Comparison of ENCODE assay signal across 13 cellular contexts in the genomic region with DNA sequence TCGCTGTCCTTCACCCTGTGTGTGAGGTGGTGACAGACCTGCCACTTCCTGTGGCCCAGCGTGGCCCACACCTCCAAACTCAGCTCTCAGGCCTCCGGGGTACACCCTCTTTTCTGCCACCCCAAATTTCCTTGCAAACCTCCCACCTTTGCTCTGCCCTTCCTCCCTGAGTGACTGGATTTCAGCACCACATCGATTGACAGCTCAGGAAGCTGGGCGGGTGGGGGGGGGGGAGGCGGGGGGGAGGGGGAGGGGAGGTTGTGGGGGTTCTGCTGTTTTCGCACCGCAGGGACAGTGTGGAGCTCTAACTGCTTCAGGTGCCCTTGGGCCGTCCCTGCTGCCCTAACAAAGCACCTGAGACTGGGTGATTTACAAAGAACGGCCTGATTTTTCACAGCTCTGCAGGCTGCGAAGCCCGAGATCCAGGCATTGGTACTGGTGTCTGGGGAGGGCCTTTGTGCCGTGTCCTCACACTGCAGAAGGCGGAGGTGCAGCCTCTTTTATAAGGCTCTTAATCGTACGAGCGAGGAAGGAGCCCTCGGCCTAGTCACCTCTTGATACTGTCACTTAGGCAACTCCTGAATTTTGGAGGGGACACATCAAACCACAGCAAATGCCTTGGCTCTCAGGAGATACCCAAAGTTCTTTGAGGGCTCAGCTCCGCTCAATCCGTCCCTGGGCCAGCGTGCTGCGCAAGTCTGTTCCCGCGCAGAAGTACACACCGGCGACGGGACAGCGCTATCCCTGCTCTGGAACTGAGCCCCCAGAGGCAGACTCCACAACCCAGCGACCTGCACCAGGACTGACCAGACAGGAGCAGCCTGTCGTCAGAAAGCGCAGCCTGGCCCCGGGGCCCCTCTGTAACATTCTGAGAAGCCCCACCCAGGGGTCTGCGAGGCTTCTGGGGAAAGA. TPM values are rescaled to one million over a fixed set of nuclear protein-coding genes. Genes with fewer than 3 reads are reported as not detected.
A peak's percentile ranks its signal among the peaks of the same experiment; 100 is the strongest.
DNase-seq lines count a peak whose midpoint lies in the region; ATAC-seq, FAIRE-seq and TF ChIP-seq lines count a peak whose summit lies in the region.
"Had no signal": no experiment of that assay in that cellular context is flagged by ENCODE, and none has a peak within 500 bp of the region (broad histone marks: within the 10 kb centered on the region; RNA-seq: fewer than 3 reads in every experiment).

No MANE protein-coding gene starts in this region.

- no peak overlapping the region for H3K4ac ChIP-seq in trophoblast cell (ENCODE audit: low read depth, low read length)

- DNase-seq in Right ventricle myocardium inferior (ENCODE audit: missing footprints) (peak; percentile 63), right atrium auricular region (ENCODE audit: low spot score) (no peak), Karpas-422 (peak; percentile 49), GM12878 (ENCODE audit: low read depth, low spot score) (no peak), trophoblast cell (no peak), sigmoid colon (no peak)
- DNase-seq: AML-193; kidney glomerular epithelial cell; stimulated activated CD4-positive, alpha-beta T cell treated with anti-CD3 and anti-CD28 coated beads, Interleukin-4, amount 100 ng/mL, for 4 hours had no signal

- no TSS peak for BruUV-seq in GM12878 (replicated peaks; lab: Mats Ljungman, UMichigan)

- ATAC-seq in Right ventricle myocardium inferior: no peak
- no peak for ATAC-seq in GM12878
- ATAC-seq in HG02678 (IDR thresholded peaks at IDR 0.05; ENCODE audit: unreplicated experiment): no peak
- no peak for ATAC-seq in GM18511 (IDR thresholded peaks at IDR 0.05; ENCODE audit: unreplicated experiment)

- no peak overlapping the region for H4K8ac ChIP-seq in trophoblast cell (ENCODE audit: low read depth, low read length)

- H3K4me1 ChIP-seq in right atrium auricular region (peaks cover 0 to 22% of the 10 kb centered on the region in 2 donors), Karpas-422 (ENCODE audit: low read length) (peaks cover 36% of the 10 kb centered on the region), GM12878 (ENCODE audit: control insufficient read depth, insufficient read depth, low read length) (peaks cover 28% of the 10 kb centered on the region), trophoblast cell (ENCODE audit: control insufficient read depth in 1 of 2, insufficient read depth in 2 of 2, low read length in 2 of 2) (peaks cover 12 to 22% of the 10 kb centered on the region in 2 experiments), sigmoid colon (peaks cover 0 to 28% (median 21%) of the 10 kb centered on the region in 4 donors)

- H3K27me3 ChIP-seq in right atrium auricular region: no peaks in the 10 kb centered on the region
- no peaks in the 10 kb centered on the region for H3K27me3 ChIP-seq in Karpas-422 (ENCODE audit: low read length)
- no peaks in the 10 kb centered on the region for H3K27me3 ChIP-seq in GM12878 (replicated peaks in 1 of 2; ENCODE audit: control insufficient read depth in 2 of 2, insufficient read depth in 2 of 2, low read length in 1 of 2)
- no peaks in the 10 kb centered on the region for H3K27me3 ChIP-seq in trophoblast cell (ENCODE audit: insufficient read depth, low read length)
- H3K27me3 ChIP-seq in sigmoid colon: no peaks in the 10 kb centered on the region
- H3K27me3 ChIP-seq: esophagus muscularis mucosa, heart right ventricle had no signal

- no peak overlapping the region for H2BK5ac ChIP-seq in trophoblast cell (ENCODE audit: low read depth, low read length, poor library complexity)

- H3K4me3 ChIP-seq in right atrium auricular region: no peak overlapping the region
- no peak overlapping the region for H3K4me3 ChIP-seq in Karpas-422 (ENCODE audit: low read length)
- no peak overlapping the region for H3K4me3 ChIP-seq in GM12878
- peak overlapping the region; percentile 16 for H3K4me3 ChIP-seq in trophoblast cell (ENCODE audit: low read depth, low read length)
- no peak overlapping the region for H3K4me3 ChIP-seq in sigmoid colon
- H3K4me3 ChIP-seq: esophagus muscularis mucosa, heart right ventricle had no signal

- intact Hi-C loops in Right ventricle myocardium inferior (cut with DNase I) (no loop called here), GM12878 (cut with micrococcal nuclease; ENCODE audit: unreplicated experiment) (no loop called here), sigmoid colon (cut with DNase I) (loop anchor here (5.0 kb wide), 1 partner anchor 255 kb away; no protein-coding TSS in a partner anchor)

- no peak overlapping the region for H2BK12ac ChIP-seq in trophoblast cell (ENCODE audit: low read length)

- no peak overlapping the region for H3K23ac ChIP-seq in trophoblast cell (ENCODE audit: low read length)

- H3K9me3 ChIP-seq in right atrium auricular region (no peaks in the 10 kb centered on the region), Karpas-422 (ENCODE audit: low read length) (no peaks in the 10 kb centered on the region), GM12878 (replicated peaks; ENCODE audit: control insufficient read depth, insufficient read depth, low read length) (no peaks in the 10 kb centered on the region), trophoblast cell (ENCODE audit: insufficient read depth, low read depth, low read length) (peaks cover 6% of the 10 kb centered on the region), sigmoid colon (no peaks in the 10 kb centered on the region)
- H3K9me3 ChIP-seq: esophagus muscularis mucosa, heart right ventricle had no signal

- H2AK5ac ChIP-seq in trophoblast cell (ENCODE audit: low read length): no peak overlapping the region

- POLR2A ChIA-PET in GM12878 (lab: Charles Lee): no interaction called here

- no peak overlapping the region for H3K4me2 ChIP-seq in Karpas-422 (ENCODE audit: low read depth, low read length, poor library complexity, severe bottlenecking)
- no peak overlapping the region for H3K4me2 ChIP-seq in GM12878 (ENCODE audit: control insufficient read depth, insufficient read depth)
- no peak overlapping the region for H3K4me2 ChIP-seq in trophoblast cell (ENCODE audit: low read length)

- TF ChIP-seq RAD21 in GM12878 (IDR thresholded peaks at IDR 0.05; ENCODE audit: insufficient read depth, low read depth, low read length): no peak

- H2AFZ ChIP-seq in Karpas-422 (ENCODE audit: low read length) (no peak overlapping the region), GM12878 (ENCODE audit: control insufficient read depth, low read depth, low read length) (no peak overlapping the region), trophoblast cell (ENCODE audit: insufficient read depth, low read length, poor library complexity) (no peak overlapping the region)

- H3K36me3 ChIP-seq in right atrium auricular region (no peaks in the 10 kb centered on the region), Karpas-422 (ENCODE audit: insufficient read depth, low read length) (no peaks in the 10 kb centered on the region), GM12878 (ENCODE audit: control insufficient read depth in 2 of 2, insufficient read depth in 2 of 2, low read length in 1 of 2) (peaks cover 0 to 2% of the 10 kb centered on the region in 2 experiments; a peak in 2 of 4 replicates), trophoblast cell (ENCODE audit: control insufficient read depth in 1 of 2, insufficient read depth in 2 of 2, low read length in 2 of 2) (peaks cover 11 to 14% of the 10 kb centered on the region in 2 experiments), sigmoid colon (peaks cover 0 to 9% (median 0%) of the 10 kb centered on the region in 4 donors)

- H4K20me1 ChIP-seq in Karpas-422 (ENCODE audit: insufficient read depth, low read depth, low read length) (peaks cover 11% of the 10 kb centered on the region; the same call in 1 of the 2 replicates), GM12878 (ENCODE audit: control insufficient read depth, insufficient read depth) (no peaks in the 10 kb centered on the region)

- H3K27ac ChIP-seq in right atrium auricular region: no peak overlapping the region
- H3K27ac ChIP-seq in Karpas-422 (ENCODE audit: low read length): no peak overlapping the region
- no peak overlapping the region for H3K27ac ChIP-seq in GM12878 (ENCODE audit: control insufficient read depth, insufficient read depth)
- no peak overlapping the region for H3K27ac ChIP-seq in trophoblast cell (ENCODE audit: low read depth, low read length)
- no peak overlapping the region for H3K27ac ChIP-seq in sigmoid colon
- H3K27ac ChIP-seq: esophagus muscularis mucosa, heart right ventricle had no signal

- no peaks in the 10 kb centered on the region for H3K9me2 ChIP-seq in Karpas-422 (replicated peaks; ENCODE audit: insufficient read depth, low read length)

- H3K79me1 ChIP-seq in trophoblast cell (ENCODE audit: low read length): peaks cover 8% of the 10 kb centered on the region

- TF ChIP-seq CTCF in right atrium auricular region (IDR thresholded peaks at IDR 0.05) (no peak), GM12878 (IDR thresholded peaks at IDR 0.05 in 2 of 3, conservative IDR thresholded peaks at IDR 0.05 in 1 of 3; ENCODE audit: control insufficient read depth in 2 of 3, extremely low read depth in 1 of 3, insufficient read depth in 1 of 3, low read depth in 3 of 3, low read length in 3 of 3) (no peak), sigmoid colon (IDR thresholded peaks at IDR 0.05) (no peak)

- SMC1A ChIA-PET in GM12878 (lab: Charles Lee; ENCODE audit: uncharacterized antibody, unreplicated experiment): interaction anchor here (0.9 to 1.7 kb wide), 2 partner anchors 14 to 99 kb away, joined by 4 to 5 read pairs; no protein-coding TSS in a partner anchor

- H2BK120ac ChIP-seq in trophoblast cell (ENCODE audit: insufficient read depth, low read length, poor library complexity): no peak overlapping the region

- no peak overlapping the region for H4K12ac ChIP-seq in trophoblast cell (ENCODE audit: low read depth, low read length)

- TF ChIP-seq EP300 in GM12878 (IDR thresholded peaks at IDR 0.05; ENCODE audit: borderline replicate concordance in 1 of 2, control insufficient read depth in 1 of 2, low read depth in 2 of 2, low read length in 2 of 2) (no peak), sigmoid colon (IDR thresholded peaks at IDR 0.05) (no peak)

- no peak for FAIRE-seq in GM12878 (lab: Jason Lieb, UNC)

- no peak overlapping the region for H3K14ac ChIP-seq in trophoblast cell (ENCODE audit: low read length)

- CTCF ChIA-PET in GM12878 (lab: Yijun Ruan, JAX): interaction anchor here (1.2 to 1.3 kb wide), 2 partner anchors 99 to 100 kb away, joined by 3 to 6 read pairs; no protein-coding TSS in a partner anchor

- H4K91ac ChIP-seq in trophoblast cell (ENCODE audit: low read depth, low read length): no peak overlapping the region

- WGBS in GM12878 (ENCODE audit: insufficient coverage, insufficient replicate concordance, low lambda C conversion rate, missing lambda C conversion rate): 82% methylated on average over 30 of the region's 33 CpGs
- no CpG with 5 or more reads among the region's 33 CpGs for WGBS in trophoblast cell (ENCODE audit: extremely low coverage, insufficient coverage, insufficient read length)
- WGBS in sigmoid colon, 2 donors: 79 to 80% methylated on average over 32 to 33 of the region's 33 CpGs

- H3K9ac ChIP-seq in Karpas-422 (ENCODE audit: low read length): no peak overlapping the region
- H3K9ac ChIP-seq in GM12878 (ENCODE audit: control insufficient read depth, insufficient read depth, low read length): no peak overlapping the region
- H3K9ac ChIP-seq in trophoblast cell (ENCODE audit: low read length): no peak overlapping the region

- H3K79me2 ChIP-seq in Karpas-422 (ENCODE audit: low read length): peaks cover 38% of the 10 kb centered on the region
- H3K79me2 ChIP-seq in GM12878 (ENCODE audit: control insufficient read depth, insufficient read depth, low read length): peaks cover 36% of the 10 kb centered on the region
- H3K79me2 ChIP-seq in trophoblast cell (ENCODE audit: control insufficient read depth, insufficient read depth, low read length, poor library complexity): peaks cover 10% of the 10 kb centered on the region

- RAD21 ChIA-PET in GM12878 (lab: Charles Lee; ENCODE audit: unreplicated experiment): interaction anchor here (1.3 kb wide), 2 partner anchors 100 to 242 kb away, joined by 3 read pairs; no protein-coding TSS in a partner anchor

- H3K18ac ChIP-seq in trophoblast cell (ENCODE audit: low read length): no peak overlapping the region

- in situ Hi-C loops in GM12878 (cut with MboI): loop anchor here (5.0 to 25.0 kb wide), 2 partner anchors 95 to 230 kb away; no protein-coding TSS in a partner anchor

- TF ChIP-seq POLR2A in GM12878 (IDR thresholded peaks at IDR 0.05; ENCODE audit: low read depth, low read length) (0 out of 2 replicates have a peak, but pooled peaks have one; percentile 8), sigmoid colon (IDR thresholded peaks at IDR 0.05) (no peak)

RNA-seq across cellular contexts. Expression of a gene that starts 3.6 kb away (rescaled TPM):
- 58.0 TPM for total RNA-seq in Right ventricle myocardium inferior
- total RNA-seq in right atrium auricular region: 10 to 100 TPM; 53.1 to 53.5 TPM
- 34.7 and 81.5 TPM in 2 replicates for total RNA-seq in Karpas-422 (2014; rRNA removed; shearing (Covaris generic); ENCODE audit: low replicate concordance)
- 43.1 and 61.9 TPM in 2 replicates for total RNA-seq in GM12878 (2013; cell fraction: nucleolus; rRNA removed)
- 97.9 and 107 TPM in 2 replicates for total RNA-seq in GM12878 (2014; rRNA removed)
- 91.4 and 105 TPM in 2 replicates for total RNA-seq in GM12878 (2014; rRNA removed; fragmentation: Illumina TruSeq; extraction: Trizol)
- total RNA-seq in GM12878 (2021): 95.6 and 99.9 TPM in 2 replicates
- 142 TPM for polyA plus RNA-seq in GM12878 (2011; ENCODE audit: low read depth)
- polyA plus RNA-seq in GM12878 (2011; rRNA removed): 140 and 160 TPM in 2 replicates
- 73.5 and 95.5 TPM in 2 replicates for polyA plus RNA-seq in GM12878 (2011; cell fraction: cytosol; rRNA removed)
- polyA plus RNA-seq in GM12878 (2011; cell fraction: nucleus; rRNA removed): 77.4 and 78.7 TPM in 2 replicates
- polyA plus RNA-seq in GM12878 (2012): 85.0 and 88.2 TPM in 2 replicates
- 36.2 and 53.0 TPM in 2 replicates for polyA plus RNA-seq in GM12878 (2014; fragmentation: Illumina TruSeq; extraction: Trizol)
- polyA plus RNA-seq in GM12878 (2014; fragmentation: Nextera tagmentation; extraction: Ambion mirVana): 10 to 100 TPM; 22.0 to 71.5 TPM
- 122 and 133 TPM in 2 replicates for polyA plus RNA-seq in GM12878 (2014; rRNA removed)
- 100 to 1,000 TPM; 295 to 307 TPM for polyA plus RNA-seq in GM12878 (2016; fragmentation: Nextera tagmentation; extraction: Ambion mirVana)
- 16.9 and 31.7 TPM in 2 replicates for polyA minus RNA-seq in GM12878 (2011; rRNA and poly(A)+ RNA removed)
- polyA minus RNA-seq in GM12878 (2011; cell fraction: cytosol; rRNA and poly(A)+ RNA removed): 10.7 and 11.9 TPM in 2 replicates
- 7.6 and 17.1 TPM in 2 replicates for polyA minus RNA-seq in GM12878 (2011; cell fraction: nucleus; rRNA and poly(A)+ RNA removed)
- polyA plus RNA-seq in trophoblast cell (2013): 85.8 and 86.1 TPM in 2 replicates
- 10 to 100 TPM in 3 of 4 donors, 1 to 10 TPM in 1; 8.6 to 52.4 (median 35.0) TPM for total RNA-seq in sigmoid colon
- 10 to 100 TPM; 19.7 to 37.6 (median 26.4) TPM for polyA plus RNA-seq in sigmoid colon

RNA-seq across cellular contexts. Expression of a gene that starts 3.8 kb away (rescaled TPM):
- total RNA-seq in Right ventricle myocardium inferior: 11.1 TPM
- 10 to 100 TPM; 12.3 to 14.3 TPM for total RNA-seq in right atrium auricular region
- total RNA-seq in Karpas-422 (2014; rRNA removed; shearing (Covaris generic); ENCODE audit: low replicate concordance): 14.5 and 36.6 TPM in 2 replicates
- total RNA-seq in GM12878 (2013; cell fraction: nucleolus; rRNA removed): 73.0 and 82.8 TPM in 2 replicates
- total RNA-seq in GM12878 (2014; rRNA removed): 14.6 and 15.9 TPM in 2 replicates
- 4.5 and 4.8 TPM in 2 replicates for total RNA-seq in GM12878 (2014; rRNA removed; fragmentation: Illumina TruSeq; extraction: Trizol)
- total RNA-seq in GM12878 (2021): 26.7 and 35.3 TPM in 2 replicates
- 6.1 TPM for polyA plus RNA-seq in GM12878 (2011; ENCODE audit: low read depth)
- polyA plus RNA-seq in GM12878 (2011; rRNA removed): 5.4 and 10.2 TPM in 2 replicates
- polyA plus RNA-seq in GM12878 (2011; cell fraction: cytosol; rRNA removed): 12.9 and 26.8 TPM in 2 replicates
- polyA plus RNA-seq in GM12878 (2011; cell fraction: nucleus; rRNA removed): 286 and 400 TPM in 2 replicates
- 18.3 and 24.7 TPM in 2 replicates for polyA plus RNA-seq in GM12878 (2012)
- 2.7 and 5.8 TPM in 2 replicates for polyA plus RNA-seq in GM12878 (2014; fragmentation: Illumina TruSeq; extraction: Trizol)
- 1 to 10 TPM in 1 of 2 experiments, under 1 TPM in 1; 0.87 to 1.6 TPM for polyA plus RNA-seq in GM12878 (2014; fragmentation: Nextera tagmentation; extraction: Ambion mirVana)
- 36.7 and 39.3 TPM in 2 replicates for polyA plus RNA-seq in GM12878 (2014; rRNA removed)
- polyA plus RNA-seq in GM12878 (2016; fragmentation: Nextera tagmentation; extraction: Ambion mirVana): 1 to 10 TPM; 3.1 to 3.7 TPM
- 9.4 and 15.3 TPM in 2 replicates for polyA minus RNA-seq in GM12878 (2011; rRNA and poly(A)+ RNA removed)
- polyA minus RNA-seq in GM12878 (2011; cell fraction: cytosol; rRNA and poly(A)+ RNA removed): 5.8 and 11.0 TPM in 2 replicates
- 50.7 and 71.4 TPM in 2 replicates for polyA minus RNA-seq in GM12878 (2011; cell fraction: nucleus; rRNA and poly(A)+ RNA removed)
- 17.9 and 18.0 TPM in 2 replicates for polyA plus RNA-seq in trophoblast cell (2013)
- total RNA-seq in sigmoid colon: 10 to 100 TPM; 15.7 to 42.8 (median 24.4) TPM
- polyA plus RNA-seq in sigmoid colon: 10 to 100 TPM in 2 of 3 donors, 1 to 10 TPM in 1; 6.9 to 33.5 (median 11.4) TPM

RNA-seq across cellular contexts. Expression of a gene that starts 19.9 kb away (rescaled TPM):
- total RNA-seq in Right ventricle myocardium inferior: 8.9 TPM
- 1 to 10 TPM; 5.5 to 6.2 TPM for total RNA-seq in right atrium auricular region
- 5.1 and 23.6 TPM in 2 replicates for total RNA-seq in Karpas-422 (2014; rRNA removed; shearing (Covaris generic); ENCODE audit: low replicate concordance)
- total RNA-seq in GM12878 (2013; cell fraction: nucleolus; rRNA removed): 11.0 and 14.3 TPM in 2 replicates
- 8.0 and 10.2 TPM in 2 replicates for total RNA-seq in GM12878 (2014; rRNA removed)
- 3.0 and 3.3 TPM in 2 replicates for total RNA-seq in GM12878 (2014; rRNA removed; fragmentation: Illumina TruSeq; extraction: Trizol)
- 15.2 and 17.3 TPM in 2 replicates for total RNA-seq in GM12878 (2021)
- polyA plus RNA-seq in GM12878 (2011; ENCODE audit: low read depth): 2.8 TPM
- 1.3 and 2.9 TPM in 2 replicates for polyA plus RNA-seq in GM12878 (2011; rRNA removed)
- polyA plus RNA-seq in GM12878 (2011; cell fraction: cytosol; rRNA removed): 3.6 and 6.3 TPM in 2 replicates
- polyA plus RNA-seq in GM12878 (2011; cell fraction: nucleus; rRNA removed): 20.6 and 36.0 TPM in 2 replicates
- 9.0 and 10.9 TPM in 2 replicates for polyA plus RNA-seq in GM12878 (2012)
- 0.17 and 1.3 TPM in 2 replicates for polyA plus RNA-seq in GM12878 (2014; fragmentation: Illumina TruSeq; extraction: Trizol)
- polyA plus RNA-seq in GM12878 (2014; fragmentation: Nextera tagmentation; extraction: Ambion mirVana): under 1 TPM; 0.05 to 0.64 TPM
- polyA plus RNA-seq in GM12878 (2014; rRNA removed): 13.7 and 16.6 TPM in 2 replicates
- 10 to 100 TPM; 14.1 to 14.3 TPM for polyA plus RNA-seq in GM12878 (2016; fragmentation: Nextera tagmentation; extraction: Ambion mirVana)
- polyA minus RNA-seq in GM12878 (2011; rRNA and poly(A)+ RNA removed): 1.1 and 3.3 TPM in 2 replicates
- polyA minus RNA-seq in GM12878 (2011; cell fraction: cytosol; rRNA and poly(A)+ RNA removed): 6.8 TPM in 2 replicates
- 3.3 and 7.2 TPM in 2 replicates for polyA minus RNA-seq in GM12878 (2011; cell fraction: nucleus; rRNA and poly(A)+ RNA removed)
- 6.3 TPM in 2 replicates for polyA plus RNA-seq in trophoblast cell (2013)
- 10 to 100 TPM in 1 of 4 donors, 1 to 10 TPM in 3; 4.1 to 11.6 (median 5.1) TPM for total RNA-seq in sigmoid colon
- 10 to 100 TPM in 1 of 3 donors, 1 to 10 TPM in 2; 1.8 to 10.5 (median 4.8) TPM for polyA plus RNA-seq in sigmoid colon

RNA-seq across cellular contexts. Expression of a gene that starts 52.4 kb away (rescaled TPM):
- total RNA-seq in Right ventricle myocardium inferior (44.6 TPM), right atrium auricular region (10 to 100 TPM; 46.2 to 63.4 TPM), GM12878 (2014; rRNA removed) (31.2 and 32.0 TPM in 2 replicates), GM12878 (2014; rRNA removed; fragmentation: Illumina TruSeq; extraction: Trizol) (9.6 and 10.2 TPM in 2 replicates), GM12878 (2021) (60.1 and 67.9 TPM in 2 replicates), sigmoid colon (10 to 100 TPM; 32.1 to 54.8 (median 42.3) TPM)
- 20.8 and 48.8 TPM in 2 replicates for total RNA-seq in Karpas-422 (2014; rRNA removed; shearing (Covaris generic); ENCODE audit: low replicate concordance)
- 50.7 and 60.3 TPM in 2 replicates for total RNA-seq in GM12878 (2013; cell fraction: nucleolus; rRNA removed)
- 14.8 TPM for polyA plus RNA-seq in GM12878 (2011; ENCODE audit: low read depth)
- polyA plus RNA-seq in GM12878 (2011; rRNA removed) (6.5 and 10.5 TPM in 2 replicates), GM12878 (2014; fragmentation: Illumina TruSeq; extraction: Trizol) (3.6 and 12.2 TPM in 2 replicates), GM12878 (2014; fragmentation: Nextera tagmentation; extraction: Ambion mirVana) (1 to 10 TPM in 1 of 2 experiments, under 1 TPM in 1; 0.52 to 3.2 TPM), GM12878 (2014; rRNA removed) (36.3 and 47.7 TPM in 2 replicates), GM12878 (2016; fragmentation: Nextera tagmentation; extraction: Ambion mirVana) (10 to 100 TPM; 43.9 to 47.9 TPM), sigmoid colon (10 to 100 TPM in 2 of 3 donors, 1 to 10 TPM in 1; 7.8 to 88.7 (median 14.1) TPM)
- polyA plus RNA-seq in GM12878 (2011; cell fraction: cytosol; rRNA removed): 18.4 and 22.5 TPM in 2 replicates
- 70.0 and 83.7 TPM in 2 replicates for polyA plus RNA-seq in GM12878 (2011; cell fraction: nucleus; rRNA removed)
- 41.1 and 42.1 TPM in 2 replicates for polyA plus RNA-seq in GM12878 (2012)
- polyA minus RNA-seq in GM12878 (2011; rRNA and poly(A)+ RNA removed): 24.6 and 35.5 TPM in 2 replicates
- 21.8 and 36.5 TPM in 2 replicates for polyA minus RNA-seq in GM12878 (2011; cell fraction: cytosol; rRNA and poly(A)+ RNA removed)
- 20.4 and 33.5 TPM in 2 replicates for polyA minus RNA-seq in GM12878 (2011; cell fraction: nucleus; rRNA and poly(A)+ RNA removed)
- 35.9 and 39.2 TPM in 2 replicates for polyA plus RNA-seq in trophoblast cell (2013)

Comparison
In these comparisons a context has a peak if more than half of its experiments do, and no peak if none do; other contexts are left out.
1. DNase-seq: peak in Right ventricle myocardium inferior (single experiment) and Karpas-422 (single experiment); none in right atrium auricular region (single experiment), GM12878 (single experiment), trophoblast cell (0 of 2) and sigmoid colon (single experiment).